In genomic region chr17:83052241-83052564, GRCh38 we compare ENCODE assay signal across 8 cellular contexts. TPM values are rescaled to one million over a fixed set of nuclear protein-coding genes. Genes with fewer than 3 reads are reported as not detected.
DNase-seq lines count a peak whose midpoint lies in the region; ATAC-seq and TF ChIP-seq lines count a peak whose summit lies in the region.

No MANE protein-coding gene starts in this region.

- peak; percentile 11 for DNase-seq in activated CD4-positive, alpha-beta T cell treated with anti-CD3 and anti-CD28 coated beads, Interleukin-2, amount 10 ng/mL, durations not matched to agents 7 days and 5 days
- DNase-seq in activated CD4-positive, alpha-beta T cell treated with anti-CD3 and anti-CD28 coated beads, Interleukin-2, amount 50 U/mL, for 4 hours = no peak
- DNase-seq in activated naive CD8-positive, alpha-beta T cell treated with anti-CD3 and anti-CD28 coated beads, Interleukin-2, amount 10 ng/mL, durations not matched to agents 7 days and 5 days = no peak
- DNase-seq in kidney epithelial cell (ENCODE audit: low read depth) (no peak), NCI-H2171 (lab: John Stamatoyannopoulos, UW) (no peak)
- DNase-seq in stimulated activated CD4-positive, alpha-beta T cell treated with anti-CD3 and anti-CD28 coated beads, Interleukin-2, amount 100 ng/mL, for 24 hours = no peak

- H3K4me1 Mint-ChIP-seq in activated CD4-positive, alpha-beta T cell treated with anti-CD3 and anti-CD28 coated beads, Interleukin-2, amount 10 ng/mL, durations not matched to agents 7 days and 5 days = peaks cover 52% of the 10 kb centered on the region
- H3K4me1 Mint-ChIP-seq in activated naive CD8-positive, alpha-beta T cell treated with anti-CD3 and anti-CD28 coated beads, Interleukin-2, amount 10 ng/mL, durations not matched to agents 7 days and 5 days = peaks cover 30% of the 10 kb centered on the region

- no peak for ATAC-seq in activated naive CD8-positive, alpha-beta T cell treated with anti-CD3 and anti-CD28 coated beads, Interleukin-2, amount 10 ng/mL, durations not matched to agents 7 days and 5 days (ENCODE audit: low read depth)
- ATAC-seq in GM18519 (IDR thresholded peaks at IDR 0.05; ENCODE audit: low FRiP score, unreplicated experiment) = no peak

- H3K27me3 Mint-ChIP-seq in activated CD4-positive, alpha-beta T cell treated with anti-CD3 and anti-CD28 coated beads, Interleukin-2, amount 10 ng/mL, durations not matched to agents 7 days and 5 days = no peaks in the 10 kb centered on the region
- no peaks in the 10 kb centered on the region for H3K27me3 Mint-ChIP-seq in activated naive CD8-positive, alpha-beta T cell treated with anti-CD3 and anti-CD28 coated beads, Interleukin-2, amount 10 ng/mL, durations not matched to agents 7 days and 5 days

- POLR2A ChIA-PET in activated CD4-positive, alpha-beta T cell treated with anti-CD3 and anti-CD28 coated beads, Interleukin-2, amount 10 ng/mL, durations not matched to agents 7 days and 5 days (lab: Charles Lee) = no interaction called here
- POLR2A ChIA-PET in activated naive CD8-positive, alpha-beta T cell treated with anti-CD3 and anti-CD28 coated beads, Interleukin-2, amount 10 ng/mL, durations not matched to agents 7 days and 5 days (lab: Charles Lee) = interaction anchor here (1.6 to 2.0 kb wide), 2 partner anchors 11 to 147 kb away, joined by 5 to 11 read pairs; no protein-coding TSS in a partner anchor

- TF ChIP-seq CTCF in kidney epithelial cell (IDR thresholded peaks at IDR 0.05; ENCODE audit: insufficient read depth, low read length, poor library complexity, severe bottlenecking) = no peak

- H3K4me3 ChIP-seq in kidney epithelial cell (ENCODE audit: low read depth, low read length) = peak overlapping the region; percentile 39

- H3K36me3 ChIP-seq in kidney epithelial cell (ENCODE audit: control insufficient read depth, insufficient read depth, low read length) = no peaks in the 10 kb centered on the region

- H3K27ac Mint-ChIP-seq in activated CD4-positive, alpha-beta T cell treated with anti-CD3 and anti-CD28 coated beads, Interleukin-2, amount 10 ng/mL, durations not matched to agents 7 days and 5 days = peak overlapping the region; percentile 95
- H3K27ac Mint-ChIP-seq in activated naive CD8-positive, alpha-beta T cell treated with anti-CD3 and anti-CD28 coated beads, Interleukin-2, amount 10 ng/mL, durations not matched to agents 7 days and 5 days = peak overlapping the region; percentile 93

- H3K4me3 Mint-ChIP-seq in activated CD4-positive, alpha-beta T cell treated with anti-CD3 and anti-CD28 coated beads, Interleukin-2, amount 10 ng/mL, durations not matched to agents 7 days and 5 days = peak overlapping the region; percentile 75
- H3K4me3 Mint-ChIP-seq in activated naive CD8-positive, alpha-beta T cell treated with anti-CD3 and anti-CD28 coated beads, Interleukin-2, amount 10 ng/mL, durations not matched to agents 7 days and 5 days = peak overlapping the region; percentile 78

- peaks cover 3% of the 10 kb centered on the region for H3K9me3 Mint-ChIP-seq in activated CD4-positive, alpha-beta T cell treated with anti-CD3 and anti-CD28 coated beads, Interleukin-2, amount 10 ng/mL, durations not matched to agents 7 days and 5 days
- peaks cover 1% of the 10 kb centered on the region for H3K9me3 Mint-ChIP-seq in activated naive CD8-positive, alpha-beta T cell treated with anti-CD3 and anti-CD28 coated beads, Interleukin-2, amount 10 ng/mL, durations not matched to agents 7 days and 5 days

- peak overlapping the region; percentile 83 for H3K27ac ChIP-seq in temporal lobe (ENCODE audit: low read depth, low read length)

- CTCF ChIA-PET in activated CD4-positive, alpha-beta T cell treated with anti-CD3 and anti-CD28 coated beads, Interleukin-2, amount 10 ng/mL, durations not matched to agents 7 days and 5 days (lab: Charles Lee) = no interaction called here

- peaks cover 8% of the 10 kb centered on the region for H3K36me3 Mint-ChIP-seq in activated CD4-positive, alpha-beta T cell treated with anti-CD3 and anti-CD28 coated beads, Interleukin-2, amount 10 ng/mL, durations not matched to agents 7 days and 5 days (ENCODE audit: low read depth)
- H3K36me3 Mint-ChIP-seq in activated naive CD8-positive, alpha-beta T cell treated with anti-CD3 and anti-CD28 coated beads, Interleukin-2, amount 10 ng/mL, durations not matched to agents 7 days and 5 days = peaks cover 7% of the 10 kb centered on the region

- H3K27me3 ChIP-seq in kidney epithelial cell (ENCODE audit: control insufficient read depth, insufficient read depth, low read length) = no peaks in the 10 kb centered on the region

RNA-seq across cellular contexts. Expression of gene METRNL, which starts 27.2 kb away (rescaled TPM):
- total RNA-seq in activated CD4-positive, alpha-beta T cell treated with anti-CD3 and anti-CD28 coated beads, Interleukin-2, amount 10 ng/mL, durations not matched to agents 7 days and 5 days = 1 to 10 TPM; 2.1 to 2.2 TPM
- 10 to 100 TPM; 11.1 to 13.2 TPM for total RNA-seq in activated naive CD8-positive, alpha-beta T cell treated with anti-CD3 and anti-CD28 coated beads, Interleukin-2, amount 10 ng/mL, durations not matched to agents 7 days and 5 days
- total RNA-seq in kidney epithelial cell (91.5 and 97.0 TPM in 2 replicates), temporal lobe (33.2 TPM)
